Comparison of ENCODE assay signal across 14 cellular contexts in the genomic region with DNA sequence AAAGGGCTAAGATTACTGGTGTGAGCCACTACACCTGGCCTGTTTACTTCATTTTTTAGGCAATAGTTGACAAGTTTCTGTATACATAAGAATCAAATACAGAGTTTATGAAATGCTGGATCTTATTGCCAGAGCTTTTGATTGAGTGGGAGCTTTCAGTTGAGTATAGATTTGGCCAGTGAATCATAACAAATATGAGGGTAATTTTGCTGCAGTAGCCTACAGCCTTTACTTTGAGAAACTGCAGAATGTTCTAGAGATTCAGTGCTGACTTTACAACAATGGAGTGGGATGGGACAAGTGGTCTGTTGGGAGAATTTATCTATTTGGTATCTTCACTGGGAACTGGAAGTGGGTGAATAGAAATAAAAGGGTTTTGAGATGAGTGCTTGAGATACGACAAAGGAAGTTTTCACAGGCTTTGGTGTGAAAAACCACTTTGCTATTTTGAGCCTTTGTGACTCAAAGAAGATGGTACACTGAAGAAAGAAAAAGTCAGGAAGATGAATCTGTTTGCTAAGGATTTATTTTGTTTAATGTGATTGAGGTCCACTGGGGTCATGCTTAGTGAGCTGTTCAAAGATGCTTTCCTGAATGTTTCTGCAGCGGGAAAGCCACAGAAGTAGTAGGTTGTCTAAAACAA.
A peak's percentile ranks its signal among the peaks of the same experiment; 100 is the strongest.
DNase-seq lines count a peak whose midpoint lies in the region; ATAC-seq and TF ChIP-seq lines count a peak whose summit lies in the region.
"Had no signal": no experiment of that assay in that cellular context is flagged by ENCODE, and none has a peak within 500 bp of the region (broad histone marks: within the 10 kb centered on the region; RNA-seq: fewer than 3 reads in every experiment).

No MANE protein-coding gene starts in this region.

- DNase-seq in T-helper 1 cell: no peak
- DNase-seq in endothelial cell (ENCODE audit: low spot score): no peak
- no peak for DNase-seq in stimulated activated effector memory CD8-positive, alpha-beta T cell treated with anti-CD3 and anti-CD28 coated beads, Interleukin-12 subunit alpha, Interleukin-12 subunit beta, amount 100 ng/mL, for 72 hours (ENCODE audit: low spot score in 2 of 2)
- no peak for DNase-seq in GM19238 (ENCODE audit: insufficient read length, low spot score)
- no peak for DNase-seq in NCI-H146 (lab: John Stamatoyannopoulos, UW)
- DNase-seq: CD4-positive, alpha-beta memory T cell; dermis blood vessel endothelial cell; left colon; MV-4-11; upper lobe of left lung had no signal

- H3K4me1 Mint-ChIP-seq in T-helper 1 cell treated with Interleukin-12 subunit alpha and Interleukin-12 subunit beta and Interleukin-4 antibody, amounts not matched to agents 30 μg/mL and 1 μg/mL, for 36 hours (ENCODE audit: low read depth): peaks cover 6% of the 10 kb centered on the region
- H3K4me1 Mint-ChIP-seq in endothelial cell (ENCODE audit: unreplicated experiment): peaks cover 6% of the 10 kb centered on the region
- no peaks in the 10 kb centered on the region for H3K4me1 Mint-ChIP-seq in stimulated activated effector memory CD8-positive, alpha-beta T cell treated with anti-CD3 and anti-CD28 coated beads, Interleukin-12 subunit alpha, Interleukin-12 subunit beta, amount 100 ng/mL, for 72 hours

- H3K4me3 Mint-ChIP-seq in T-helper 1 cell treated with Interleukin-12 subunit alpha and Interleukin-12 subunit beta and Interleukin-4 antibody, amounts not matched to agents 30 μg/mL and 1 μg/mL, for 36 hours: peak overlapping the region; percentile 17
- no peak overlapping the region for H3K4me3 Mint-ChIP-seq in endothelial cell (ENCODE audit: unreplicated experiment)
- no peak overlapping the region for H3K4me3 Mint-ChIP-seq in stimulated activated effector memory CD8-positive, alpha-beta T cell treated with anti-CD3 and anti-CD28 coated beads, Interleukin-12 subunit alpha, Interleukin-12 subunit beta, amount 100 ng/mL, for 72 hours
- H3K4me3 Mint-ChIP-seq: CD4-positive, alpha-beta memory T cell had no signal

- H3K9me3 Mint-ChIP-seq in T-helper 1 cell treated with Interleukin-12 subunit alpha and Interleukin-12 subunit beta and Interleukin-4 antibody, amounts not matched to agents 30 μg/mL and 1 μg/mL, for 36 hours: no peaks in the 10 kb centered on the region
- no peaks in the 10 kb centered on the region for H3K9me3 Mint-ChIP-seq in endothelial cell (ENCODE audit: unreplicated experiment)
- H3K9me3 Mint-ChIP-seq in stimulated activated effector memory CD8-positive, alpha-beta T cell treated with anti-CD3 and anti-CD28 coated beads, Interleukin-12 subunit alpha, Interleukin-12 subunit beta, amount 100 ng/mL, for 72 hours: peaks cover 2% of the 10 kb centered on the region

- no peaks in the 10 kb centered on the region for H3K27me3 Mint-ChIP-seq in T-helper 1 cell treated with Interleukin-12 subunit alpha and Interleukin-12 subunit beta and Interleukin-4 antibody, amounts not matched to agents 30 μg/mL and 1 μg/mL, for 36 hours (ENCODE audit: low read depth)
- peaks cover 1% of the 10 kb centered on the region for H3K27me3 Mint-ChIP-seq in endothelial cell (ENCODE audit: unreplicated experiment)
- H3K27me3 Mint-ChIP-seq: CD4-positive, alpha-beta memory T cell had no signal

- peak; percentile 57 for ATAC-seq in HG02885 (IDR thresholded peaks at IDR 0.05; ENCODE audit: poor library complexity, unreplicated experiment)
- peak; percentile 19 for ATAC-seq in stimulated activated effector memory CD8-positive, alpha-beta T cell treated with anti-CD3 and anti-CD28 coated beads, Interleukin-12 subunit alpha, Interleukin-12 subunit beta, amount 100 ng/mL, for 72 hours
- ATAC-seq in GM21717 (IDR thresholded peaks at IDR 0.05; ENCODE audit: unreplicated experiment): no peak
- ATAC-seq: HepG2, left colon had no signal

- no peaks in the 10 kb centered on the region for H3K36me3 Mint-ChIP-seq in T-helper 1 cell treated with Interleukin-12 subunit alpha and Interleukin-12 subunit beta and Interleukin-4 antibody, amounts not matched to agents 30 μg/mL and 1 μg/mL, for 36 hours (ENCODE audit: low read depth)
- H3K36me3 Mint-ChIP-seq in endothelial cell (ENCODE audit: low read depth, unreplicated experiment): no peaks in the 10 kb centered on the region
- no peaks in the 10 kb centered on the region for H3K36me3 Mint-ChIP-seq in stimulated activated effector memory CD8-positive, alpha-beta T cell treated with anti-CD3 and anti-CD28 coated beads, Interleukin-12 subunit alpha, Interleukin-12 subunit beta, amount 100 ng/mL, for 72 hours
- H3K36me3 Mint-ChIP-seq: CD4-positive, alpha-beta memory T cell had no signal

- TF ChIP-seq CTCF in endothelial cell (IDR thresholded peaks at IDR 0.05; ENCODE audit: unreplicated experiment): no peak

- no peak overlapping the region for H3K27ac Mint-ChIP-seq in T-helper 1 cell treated with Interleukin-12 subunit alpha and Interleukin-12 subunit beta and Interleukin-4 antibody, amounts not matched to agents 30 μg/mL and 1 μg/mL, for 36 hours
- H3K27ac Mint-ChIP-seq in endothelial cell (ENCODE audit: unreplicated experiment): peak overlapping the region; percentile 68
- H3K27ac Mint-ChIP-seq in stimulated activated effector memory CD8-positive, alpha-beta T cell treated with anti-CD3 and anti-CD28 coated beads, Interleukin-12 subunit alpha, Interleukin-12 subunit beta, amount 100 ng/mL, for 72 hours: no peak overlapping the region
